Comparison of ENCODE assay signal across 1 cellular context in the genomic region with DNA sequence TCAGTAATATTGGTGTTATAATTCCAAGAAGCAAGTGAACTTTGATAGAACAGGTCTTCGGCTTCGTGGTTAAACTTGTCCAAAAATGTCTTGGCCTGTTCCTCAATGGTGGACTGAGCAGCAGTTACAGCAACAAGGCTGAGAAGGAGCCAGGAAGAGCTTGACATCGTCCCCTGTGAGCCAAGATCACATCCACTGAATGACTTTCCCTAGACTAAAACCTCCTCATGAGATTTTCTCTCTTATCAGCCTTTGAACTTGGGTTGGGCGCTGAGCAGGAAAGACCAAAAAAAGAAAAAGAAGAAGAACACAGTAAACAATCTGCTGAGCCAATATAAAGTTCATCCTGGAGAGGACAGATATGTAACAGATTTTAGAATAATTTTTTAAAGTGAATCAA.
TF ChIP-seq lines count a peak whose summit lies in the region.

Gene ACE2 (minus strand): TSS at position 216 of the 400 bp plus-strand sequence. CDS start 49 bp downstream, at position 167.

TF ChIP-seq in K562, 482 proteins besides CTCF, POLR2A, EP300 and RAD21 (continued from another document):
- TF ChIP-seq NFIC (IDR thresholded peaks at IDR 0.05): no peak
- TF ChIP-seq CBX2 (IDR thresholded peaks at IDR 0.05; ENCODE audit: insufficient read depth, low read length, poor library complexity, severe bottlenecking): no peak
- no peak for TF ChIP-seq ZEB2 (IDR thresholded peaks at IDR 0.05)
- TF ChIP-seq FOXJ3 (CRISPR knock-in tag; IDR thresholded peaks at IDR 0.05): no peak
- TF ChIP-seq, protein P1, sequence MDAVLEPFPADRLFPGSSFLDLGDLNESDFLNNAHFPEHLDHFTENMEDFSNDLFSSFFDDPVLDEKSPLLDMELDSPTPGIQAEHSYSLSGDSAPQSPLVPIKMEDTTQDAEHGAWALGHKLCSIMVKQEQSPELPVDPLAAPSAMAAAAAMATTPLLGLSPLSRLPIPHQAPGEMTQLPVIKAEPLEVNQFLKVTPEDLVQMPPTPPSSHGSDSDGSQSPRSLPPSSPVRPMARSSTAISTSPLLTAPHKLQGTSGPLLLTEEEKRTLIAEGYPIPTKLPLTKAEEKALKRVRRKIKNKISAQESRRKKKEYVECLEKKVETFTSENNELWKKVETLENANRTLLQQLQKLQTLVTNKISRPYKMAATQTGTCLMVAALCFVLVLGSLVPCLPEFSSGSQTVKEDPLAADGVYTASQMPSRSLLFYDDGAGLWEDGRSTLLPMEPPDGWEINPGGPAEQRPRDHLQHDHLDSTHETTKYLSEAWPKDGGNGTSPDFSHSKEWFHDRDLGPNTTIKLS (IDR thresholded peaks at IDR 0.05; ENCODE audit: borderline replicate concordance, low read depth): no peak
- no peak for TF ChIP-seq XRCC5 (IDR thresholded peaks at IDR 0.05; ENCODE audit: low read depth, low read length)
- no peak for TF ChIP-seq MLLT1 (IDR thresholded peaks at IDR 0.05)
- TF ChIP-seq ZBTB1 (CRISPR knock-in tag; IDR thresholded peaks at IDR 0.05; ENCODE audit: borderline replicate concordance, low read depth): no peak
- no peak for TF ChIP-seq ZNF408 (CRISPR knock-in tag; IDR thresholded peaks at IDR 0.05; ENCODE audit: low read depth)
- no peak for TF ChIP-seq PML (IDR thresholded peaks at IDR 0.05; ENCODE audit: low read length)
- no peak for TF ChIP-seq ARID1B (IDR thresholded peaks at IDR 0.05)
- TF ChIP-seq TAF7 (tag; IDR thresholded peaks at IDR 0.05): no peak
- no peak for TF ChIP-seq U2AF2 (optimal IDR thresholded peaks at IDR 0.05; ENCODE audit: low read depth, low read length)
- no peak for TF ChIP-seq RREB1 (CRISPR knock-in tag; IDR thresholded peaks at IDR 0.05)
TF ChIP-seq in K562: peak in this region for 0.
